In the genomic region with DNA sequence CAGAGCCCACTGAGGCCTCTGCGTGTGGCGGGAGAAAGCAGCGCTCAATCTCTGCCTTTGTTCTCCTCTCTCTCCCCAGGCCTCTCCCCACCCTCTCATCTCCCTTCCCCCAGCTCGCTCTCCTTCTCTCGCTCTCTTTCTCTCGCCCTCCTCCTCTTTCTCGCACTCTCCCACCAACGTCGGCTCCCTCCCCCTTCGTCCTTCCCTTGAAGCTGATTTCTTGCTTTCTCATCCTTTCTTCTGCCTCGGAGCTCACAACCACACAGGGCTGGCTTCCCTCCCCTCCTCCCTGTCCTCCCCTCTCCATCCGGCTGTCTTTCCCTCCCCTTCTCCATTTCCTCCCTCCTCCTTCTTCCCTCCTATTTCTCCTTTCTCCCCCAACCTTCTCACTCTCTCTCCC, we compare ENCODE assay signal across 10 cellular contexts.
DNase-seq lines count a peak whose midpoint lies in the region; ATAC-seq and TF ChIP-seq lines count a peak whose summit lies in the region.
"Had no signal": no experiment of that assay in that cellular context is flagged by ENCODE, and none has a peak within 500 bp of the region (broad histone marks: within the 10 kb centered on the region; RNA-seq: fewer than 3 reads in every experiment).

No MANE protein-coding gene starts in this region.

- H3K27ac Mint-ChIP-seq in stimulated activated effector memory CD8-positive, alpha-beta T cell treated with anti-CD3 and anti-CD28 coated beads, Interleukin-12 subunit alpha, Interleukin-12 subunit beta, amount 100 ng/mL, for 72 hours, result no peak overlapping the region
- peak overlapping the region in 1 of 2 donors; percentile 83 for H3K27ac Mint-ChIP-seq in natural killer cell
- H3K27ac Mint-ChIP-seq: activated naive CD4-positive, alpha-beta T cell treated with anti-CD3 and anti-CD28 coated beads for 36 hours had no signal

- no peak for ATAC-seq in stimulated activated effector memory CD8-positive, alpha-beta T cell treated with anti-CD3 and anti-CD28 coated beads, Interleukin-12 subunit alpha, Interleukin-12 subunit beta, amount 100 ng/mL, for 72 hours
- ATAC-seq in natural killer cell, result no peak

- H3K9me3 Mint-ChIP-seq in stimulated activated effector memory CD8-positive, alpha-beta T cell treated with anti-CD3 and anti-CD28 coated beads, Interleukin-12 subunit alpha, Interleukin-12 subunit beta, amount 100 ng/mL, for 72 hours, result no peaks in the 10 kb centered on the region
- no peaks in the 10 kb centered on the region for H3K9me3 Mint-ChIP-seq in natural killer cell
- H3K9me3 Mint-ChIP-seq: activated naive CD4-positive, alpha-beta T cell treated with anti-CD3 and anti-CD28 coated beads for 36 hours had no signal

- H3K4me1 Mint-ChIP-seq in stimulated activated effector memory CD8-positive, alpha-beta T cell treated with anti-CD3 and anti-CD28 coated beads, Interleukin-12 subunit alpha, Interleukin-12 subunit beta, amount 100 ng/mL, for 72 hours, result peaks cover 36% of the 10 kb centered on the region
- H3K4me1 Mint-ChIP-seq in natural killer cell, result peaks cover 21 to 50% of the 10 kb centered on the region in 2 donors

- intact Hi-C loops in posterior cingulate gyrus (cut with DNase I), result no loop called here
- intact Hi-C loops in natural killer cell (cut with micrococcal nuclease), result no loop called here

- DNase-seq in NCI-H2107 treated with DMSO at 0.1 percent for 48 hours (lab: John Stamatoyannopoulos, UW; ENCODE audit: unreplicated experiment) (peak; percentile 75), NCI-H2107 (lab: John Stamatoyannopoulos, UW) (no peak), RPMI7951 (ENCODE audit: low read depth) (peak; percentile 46), fibroblast of peridontal ligament (ENCODE audit: extremely low read depth) (peak; percentile 20), posterior cingulate gyrus (peak in 8 of 10 donors; percentile 38 to 93 (median 52)), GM19240 (ENCODE audit: insufficient read length, low spot score) (no peak), natural killer cell (no peak)
- no peak for DNase-seq in stimulated activated effector memory CD8-positive, alpha-beta T cell treated with anti-CD3 and anti-CD28 coated beads, Interleukin-12 subunit alpha, Interleukin-12 subunit beta, amount 100 ng/mL, for 72 hours (ENCODE audit: low spot score in 2 of 2)
- DNase-seq: activated naive CD4-positive, alpha-beta T cell treated with anti-CD3 and anti-CD28 coated beads for 36 hours; NCI-H526 had no signal

- TF ChIP-seq CTCF in natural killer cell (IDR thresholded peaks at IDR 0.05), result no peak

- no peaks in the 10 kb centered on the region for H3K27me3 Mint-ChIP-seq in natural killer cell (ENCODE audit: low read depth in 2 of 2)

- H3K36me3 Mint-ChIP-seq in stimulated activated effector memory CD8-positive, alpha-beta T cell treated with anti-CD3 and anti-CD28 coated beads, Interleukin-12 subunit alpha, Interleukin-12 subunit beta, amount 100 ng/mL, for 72 hours, result no peaks in the 10 kb centered on the region
- H3K36me3 Mint-ChIP-seq in natural killer cell, result no peaks in the 10 kb centered on the region

- no peak overlapping the region for H3K4me3 Mint-ChIP-seq in stimulated activated effector memory CD8-positive, alpha-beta T cell treated with anti-CD3 and anti-CD28 coated beads, Interleukin-12 subunit alpha, Interleukin-12 subunit beta, amount 100 ng/mL, for 72 hours
- H3K4me3 Mint-ChIP-seq in natural killer cell, result no peak overlapping the region
- H3K4me3 Mint-ChIP-seq: activated naive CD4-positive, alpha-beta T cell treated with anti-CD3 and anti-CD28 coated beads for 36 hours had no signal

Comparison
In these comparisons a context has a peak if more than half of its experiments do, and no peak if none do; other contexts are left out.
1. DNase-seq: peak in NCI-H2107 treated with DMSO at 0.1 percent for 48 hours (single experiment), RPMI7951 (single experiment), fibroblast of peridontal ligament (single experiment) and posterior cingulate gyrus (8 of 10); none in NCI-H2107 (single experiment), stimulated activated effector memory CD8-positive, alpha-beta T cell treated with anti-CD3 and anti-CD28 coated beads, Interleukin-12 subunit alpha, Interleukin-12 subunit beta, amount 100 ng/mL, for 72 hours (0 of 2), GM19240 (single experiment) and natural killer cell (single experiment).